15 cellular contexts compared by ENCODE assay signal in genomic region chr10:13636776-13637175, GRCh38. TPM values are rescaled to one million over a fixed set of nuclear protein-coding genes. Genes with fewer than 3 reads are reported as not detected.
A peak's percentile ranks its signal among the peaks of the same experiment; 100 is the strongest.
DNase-seq lines count a peak whose midpoint lies in the region; ATAC-seq and TF ChIP-seq lines count a peak whose summit lies in the region.
"Had no signal": no experiment of that assay in that cellular context is flagged by ENCODE, and none has a peak within 500 bp of the region (broad histone marks: within the 10 kb centered on the region; RNA-seq: fewer than 3 reads in every experiment).

No MANE protein-coding gene starts in this region.

- POLR2A ChIA-PET in PC-3 (lab: Charles Lee; ENCODE audit: unreplicated experiment), result no interaction called here

- H3K9me3 ChIP-seq in GM23248 (ENCODE audit: low read depth) (no peaks in the 10 kb centered on the region), PC-3 (ENCODE audit: low read length) (no peaks in the 10 kb centered on the region), psoas muscle (no peaks in the 10 kb centered on the region)
- H3K9me3 ChIP-seq: Caco-2 had no signal

- no peak overlapping the region for H3K9ac ChIP-seq in GM23248
- no peak overlapping the region for H3K9ac ChIP-seq in PC-3 (ENCODE audit: low read length)

- WGBS in GM23248 (ENCODE audit: low coverage in 1 of 2, low lambda C conversion rate in 2 of 2, missing lambda C conversion rate in 2 of 2), 2 experiments, result 81% methylated on average over 4 of the region's 4 CpGs
- 92 to 96% (median 96%) methylated on average over 4 of the region's 4 CpGs for WGBS in psoas muscle, 3 donors

- H3K4me1 ChIP-seq in GM23248 (ENCODE audit: insufficient read depth) (peaks cover 7% of the 10 kb centered on the region), PC-3 (ENCODE audit: insufficient read depth, low read length) (peaks cover 15% of the 10 kb centered on the region), psoas muscle (peaks cover 11% of the 10 kb centered on the region)
- H3K4me1 ChIP-seq: Caco-2 had no signal

- in situ Hi-C loops in GM23248 (cut with MboI), result no loop called here

- H3K36me3 Mint-ChIP-seq in osteocyte (ENCODE audit: unreplicated experiment), result peaks cover 34% of the 10 kb centered on the region

- H3K9me3 Mint-ChIP-seq in osteocyte (ENCODE audit: unreplicated experiment), result no peaks in the 10 kb centered on the region
- H3K9me3 Mint-ChIP-seq in stimulated activated naive CD8-positive, alpha-beta T cell treated with anti-CD3 and anti-CD28 coated beads, Interleukin-15, amount 100 ng/mL, for 72 hours, result peaks cover 15 to 17% of the 10 kb centered on the region in 2 donors

- no peaks in the 10 kb centered on the region for H3K79me2 ChIP-seq in GM23248 (ENCODE audit: insufficient read depth)
- no peaks in the 10 kb centered on the region for H3K79me2 ChIP-seq in PC-3 (ENCODE audit: low read length)

- H3K27me3 ChIP-seq in GM23248 (replicated peaks; ENCODE audit: insufficient read depth) (no peaks in the 10 kb centered on the region), PC-3 (ENCODE audit: low read length) (no peaks in the 10 kb centered on the region), psoas muscle (ENCODE audit: insufficient read depth in 3 of 3, low read length in 2 of 3) (no peaks in the 10 kb centered on the region)

- CTCF ChIA-PET in PC-3 (lab: Charles Lee), result no interaction called here

- H3K4me3 ChIP-seq in GM23248, result no peak overlapping the region
- no peak overlapping the region for H3K4me3 ChIP-seq in PC-3 (ENCODE audit: low read length)
- no peak overlapping the region for H3K4me3 ChIP-seq in fibroblast of mammary gland (ENCODE audit: control insufficient read depth, low read depth, low read length)
- H3K4me3 ChIP-seq in psoas muscle, result no peak overlapping the region

- H3K9me2 ChIP-seq in GM23248 (ENCODE audit: insufficient read depth) (no peaks in the 10 kb centered on the region), PC-3 (replicated peaks; ENCODE audit: low read length) (no peaks in the 10 kb centered on the region)

- H4K20me1 ChIP-seq in GM23248 (ENCODE audit: insufficient read depth), result no peaks in the 10 kb centered on the region
- no peaks in the 10 kb centered on the region for H4K20me1 ChIP-seq in PC-3 (ENCODE audit: low read length)

- H2AFZ ChIP-seq in GM23248 (no peak overlapping the region), PC-3 (ENCODE audit: low read length) (no peak overlapping the region)

- H3K4me2 ChIP-seq in GM23248 (ENCODE audit: unreplicated experiment) (no peak overlapping the region), PC-3 (ENCODE audit: low read length) (no peak overlapping the region)

- H3K27ac ChIP-seq in GM23248 (no peak overlapping the region), PC-3 (ENCODE audit: low read length) (no peak overlapping the region), psoas muscle (no peak overlapping the region)
- H3K27ac ChIP-seq: C4-2B had no signal

- H3F3A ChIP-seq in GM23248 (ENCODE audit: insufficient read depth) (peaks cover 15% of the 10 kb centered on the region; the same call in 1 of the 2 replicates), PC-3 (ENCODE audit: low read length, unreplicated experiment) (no peaks in the 10 kb centered on the region)

- peak overlapping the region; percentile 23 for H3K27ac Mint-ChIP-seq in osteocyte (ENCODE audit: unreplicated experiment)
- H3K27ac Mint-ChIP-seq in stimulated activated naive CD8-positive, alpha-beta T cell treated with anti-CD3 and anti-CD28 coated beads, Interleukin-15, amount 100 ng/mL, for 72 hours, result peak overlapping the region in 1 of 2 donors; percentile 36
- H3K27ac Mint-ChIP-seq: CD4-positive, alpha-beta T cell; H9 had no signal

- TF ChIP-seq CTCF in PC-3 (conservative IDR thresholded peaks at IDR 0.05; ENCODE audit: low read depth, low read length) (no peak), fibroblast of mammary gland (conservative IDR thresholded peaks at IDR 0.05; ENCODE audit: control insufficient read depth, insufficient read depth, low read depth, low read length) (no peak), osteocyte (IDR thresholded peaks at IDR 0.05) (no peak), psoas muscle (IDR thresholded peaks at IDR 0.05) (no peak)

- intact Hi-C loops in PC-3 (cut with micrococcal nuclease) (no loop called here), psoas muscle (cut with DNase I) (no loop called here)

- no TSS peak for BruUV-seq in PC-3 (replicated peaks; lab: Mats Ljungman, UMichigan)

- H3K4me3 Mint-ChIP-seq in osteocyte (ENCODE audit: unreplicated experiment), result no peak overlapping the region
- no peak overlapping the region for H3K4me3 Mint-ChIP-seq in stimulated activated naive CD8-positive, alpha-beta T cell treated with anti-CD3 and anti-CD28 coated beads, Interleukin-15, amount 100 ng/mL, for 72 hours
- H3K4me3 Mint-ChIP-seq: CD4-positive, alpha-beta T cell; H9 had no signal

- ATAC-seq in PC-3 (peak; percentile 13; the same call in 1 of the 2 replicates), psoas muscle (no peak)
- no peak for ATAC-seq in stimulated activated naive CD8-positive, alpha-beta T cell treated with anti-CD3 and anti-CD28 coated beads, Interleukin-15, amount 100 ng/mL, for 72 hours

- peaks cover 22% of the 10 kb centered on the region for H3K4me1 Mint-ChIP-seq in osteocyte (ENCODE audit: unreplicated experiment)
- H3K4me1 Mint-ChIP-seq in stimulated activated naive CD8-positive, alpha-beta T cell treated with anti-CD3 and anti-CD28 coated beads, Interleukin-15, amount 100 ng/mL, for 72 hours, result no peaks in the 10 kb centered on the region

- H3K36me3 ChIP-seq in GM23248 (ENCODE audit: low read depth), result peaks cover 3% of the 10 kb centered on the region; the same call in 1 of the 2 replicates
- no peaks in the 10 kb centered on the region; the same call in 1 of the 2 replicates for H3K36me3 ChIP-seq in PC-3 (ENCODE audit: low read depth, low read length)
- peaks cover 0 to 25% of the 10 kb centered on the region in 2 donors for H3K36me3 ChIP-seq in psoas muscle (ENCODE audit: insufficient read depth in 1 of 2, low read depth in 1 of 2)

- H3K27me3 Mint-ChIP-seq in osteocyte (ENCODE audit: unreplicated experiment), result no peaks in the 10 kb centered on the region
- no peaks in the 10 kb centered on the region for H3K27me3 Mint-ChIP-seq in stimulated activated naive CD8-positive, alpha-beta T cell treated with anti-CD3 and anti-CD28 coated beads, Interleukin-15, amount 100 ng/mL, for 72 hours
- H3K27me3 Mint-ChIP-seq: CD4-positive, alpha-beta T cell had no signal

- peak; percentile 31 for DNase-seq in GM23248
- no peak for DNase-seq in PC-3
- peak; percentile 21 for DNase-seq in fibroblast of mammary gland (ENCODE audit: low read depth)
- no peak for DNase-seq in osteocyte (ENCODE audit: extremely low spot score, unreplicated experiment)
- DNase-seq in NCI-H446 treated with DMSO at 0.1 percent for 48 hours (lab: John Stamatoyannopoulos, UW), result no peak
- DNase-seq in NOMO-1 treated with dmso at 0.1 percent for 144 hours (lab: John Stamatoyannopoulos, UW; ENCODE audit: unreplicated experiment), result no peak
- no peak for DNase-seq in psoas muscle
- DNase-seq in stimulated activated naive CD8-positive, alpha-beta T cell treated with anti-CD3 and anti-CD28 coated beads, Interleukin-15, amount 100 ng/mL, for 72 hours, result no peak
- DNase-seq: ACHN; AML-193; Caco-2; CD4-positive, alpha-beta T cell; GOT3; H9 had no signal

RNA-seq across cellular contexts. Expression of gene PRPF18, which starts 50.0 kb away (rescaled TPM):
- total RNA-seq in GM23248 (2014; rRNA removed; shearing (Covaris generic)), result 23.3 and 30.2 TPM in 2 replicates
- polyA plus RNA-seq in GM23248 (2016; fragmentation: Nextera tagmentation; extraction: Ambion mirVana) (21.8 and 22.1 TPM in 2 replicates), psoas muscle (10 to 100 TPM; 15.1 to 26.4 (median 15.8) TPM)
- total RNA-seq in PC-3 (2014; rRNA removed) (10.2 and 13.7 TPM in 2 replicates), osteocyte (17.9 and 19.2 TPM in 2 replicates), psoas muscle (10 to 100 TPM; 16.9 to 22.5 (median 20.2) TPM)

Comparison
In these comparisons a context has a peak if more than half of its experiments do, and no peak if none do; other contexts are left out.
1. DNase-seq: peak in GM23248 (single experiment) and fibroblast of mammary gland (single experiment); none in PC-3 (single experiment), osteocyte (single experiment), NCI-H446 treated with DMSO at 0.1 percent for 48 hours (single experiment), NOMO-1 treated with dmso at 0.1 percent for 144 hours (single experiment), psoas muscle (0 of 2) and stimulated activated naive CD8-positive, alpha-beta T cell treated with anti-CD3 and anti-CD28 coated beads, Interleukin-15, amount 100 ng/mL, for 72 hours (0 of 2).